13 cellular contexts compared by ENCODE assay signal in genomic region chr17:50894513-50894912, GRCh38. TPM values are rescaled to one million over a fixed set of nuclear protein-coding genes. Genes with fewer than 3 reads are reported as not detected.
"Had no signal": no experiment of that assay in that cellular context is flagged by ENCODE, and none has a peak within 500 bp of the region (broad histone marks: within the 10 kb centered on the region; RNA-seq: fewer than 3 reads in every experiment).

No MANE protein-coding gene starts in this region.

RNA-seq across cellular contexts. Expression of gene WFIKKN2, which starts 59.1 kb away (rescaled TPM):
- total RNA-seq: activated CD4-positive, alpha-beta memory T cell treated with anti-CD3 and anti-CD28 coated beads, Interleukin-2, amount 10 ng/mL, durations not matched to agents 7 days and 5 days; activated CD4-positive, alpha-beta T cell treated with anti-CD3 and anti-CD28 coated beads for 36 hours; activated CD4-positive, alpha-beta T cell treated with anti-CD3 and anti-CD28 coated beads, Interleukin-2, amount 10 ng/mL, durations not matched to agents 7 days and 5 days; activated CD8-positive, alpha-beta memory T cell treated with anti-CD3 and anti-CD28 coated beads, Interleukin-2, amount 10 ng/mL, durations not matched to agents 7 days and 5 days; activated CD8-positive, alpha-beta T cell treated with anti-CD3 and anti-CD28 coated beads, Interleukin-2, amount 10 ng/mL, durations not matched to agents 7 days and 5 days; activated naive CD8-positive, alpha-beta T cell treated with anti-CD3 and anti-CD28 coated beads, Interleukin-2, amount 10 ng/mL, durations not matched to agents 7 days and 5 days; activated T-helper 2 cell treated with anti-CD3 and anti-CD28 coated beads, Interferon-gamma antibody, Interleukin-2, Interleukin-4, amounts not matched to agents 10 μg/mL and 5 μg/mL and 100 μg/mL, durations not matched to agents 14 hours and 24 hours and 36 hours; ascending aorta; breast epithelium; T-cell; T-helper 1 cell treated with Interleukin-12 subunit alpha and Interleukin-12 subunit beta and Interleukin-4 antibody, amounts not matched to agents 30 ng/mL and 1 ng/mL, for 36 hours; T-helper 17 cell; T-helper 2 cell treated with Interferon-gamma antibody and Interleukin-4, amounts not matched to agents 100 ng/mL and 5 ng/mL, for 36 hours had no signal
